20 cellular contexts compared by ENCODE assay signal in genomic region chr4:16155503-16156169, GRCh38.
A peak's percentile ranks its signal among the peaks of the same experiment; 100 is the strongest.
DNase-seq lines count a peak whose midpoint lies in the region; ATAC-seq, FAIRE-seq and TF ChIP-seq lines count a peak whose summit lies in the region.
"Had no signal": no experiment of that assay in that cellular context is flagged by ENCODE, and none has a peak within 500 bp of the region (broad histone marks: within the 10 kb centered on the region; RNA-seq: fewer than 3 reads in every experiment).

No MANE protein-coding gene starts in this region.

- H3K36me3 ChIP-seq in right lobe of liver (no peaks in the 10 kb centered on the region), HepG2 (replicated peaks in 1 of 2; ENCODE audit: control insufficient read depth in 1 of 2, insufficient read depth in 2 of 2, low read length in 2 of 2) (no peaks in the 10 kb centered on the region)

- H2AFZ ChIP-seq in HepG2 (ENCODE audit: low read length) = no peak overlapping the region

- H3K9me3 ChIP-seq in right lobe of liver (no peaks in the 10 kb centered on the region), HepG2 (ENCODE audit: low read length) (no peaks in the 10 kb centered on the region)

- no peaks in the 10 kb centered on the region for H3K79me2 ChIP-seq in HepG2 (ENCODE audit: insufficient read depth, low read length)

- TF ChIP-seq POLR2A in right lobe of liver (IDR thresholded peaks at IDR 0.05) = no peak
- no peak for TF ChIP-seq POLR2A in HepG2 (IDR thresholded peaks at IDR 0.05; ENCODE audit: insufficient read depth in 1 of 2, low read depth in 2 of 2, low read length in 2 of 2)

- no peak for DNase-seq in right lobe of liver
- no peak for DNase-seq in HepG2 (ENCODE audit: low spot score)
- DNase-seq in NCI-H345 treated with DMSO at 0.1 percent for 48 hours (lab: John Stamatoyannopoulos, UW; ENCODE audit: unreplicated experiment) = peak; percentile 14
- DNase-seq in dermis blood vessel endothelial cell = peak; percentile 20
- no peak for DNase-seq in activated CD4-positive, alpha-beta T cell treated with anti-CD3 and anti-CD28 coated beads for 1 hour
- DNase-seq in foreskin melanocyte = no peak
- DNase-seq in GDM1 (lab: John Stamatoyannopoulos, UW) = no peak
- DNase-seq: CD8-positive, alpha-beta T cell; DND-41; HCEC 1CT; IMR-90; Karpas-422; MM.1S; NCI-H1092 treated with DMSO at 0.1 percent for 48 hours; NCI-H187 treated with DMSO at 0.1 percent for 48 hours; NCI-H524 treated with DMSO at 0.1 percent for 48 hours; SHP77 treated with DMSO at 0.1 percent for 48 hours had no signal

- no peak overlapping the region for H3K9ac ChIP-seq in HepG2 (ENCODE audit: insufficient read depth, low read depth, low read length)

- ATAC-seq in right lobe of liver = peak in 3 of 4 donors; percentile 20 to 34 (median 27)
- no peak for ATAC-seq in HepG2
- ATAC-seq: CD8-positive, alpha-beta T cell; GM12878 had no signal

- FAIRE-seq in HepG2 (lab: Jason Lieb, UNC) = no peak
- FAIRE-seq: G401.6, GM12878, RCC 7860 had no signal

- WGBS in right lobe of liver (ENCODE audit: insufficient coverage, low coverage, low lambda C conversion rate, missing lambda C conversion rate) = 68% methylated on average over 8 of the region's 9 CpGs
- 71% methylated on average over 9 of the region's 9 CpGs for WGBS in HepG2 (ENCODE audit: low lambda C conversion rate)

- in situ Hi-C loops in HepG2 (cut with HindIII; ENCODE audit: extremely low pct_ligation_motif_present, low pct_unique_long_range_greater_than_20kb) = loop anchor here (5.0 kb wide), 1 partner anchor 63 kb away; no protein-coding TSS in a partner anchor

- no TSS peak for BruUV-seq in HepG2 (replicated peaks; lab: Mats Ljungman, UMichigan)

- no peak for TF ChIP-seq RAD21 in HepG2 (CRISPR knock-in tag; IDR thresholded peaks at IDR 0.05)

- H3K4me1 ChIP-seq in right lobe of liver = no peaks in the 10 kb centered on the region
- peaks cover 19% of the 10 kb centered on the region for H3K4me1 ChIP-seq in HepG2 (ENCODE audit: insufficient read depth, low read length)

- TF ChIP-seq EP300 in HepG2 (IDR thresholded peaks at IDR 0.05; ENCODE audit: low read depth in 2 of 2, low read length in 2 of 2) (no peak), HepG2 (CRISPR knock-in tag; IDR thresholded peaks at IDR 0.05; ENCODE audit: borderline replicate concordance) (no peak)

- CTCF ChIA-PET in HepG2 (lab: Yijun Ruan, JAX; ENCODE audit: low intra/inter-chr PET ratio, low total read pairs) = no interaction called here

- intact Hi-C loops in right lobe of liver (cut with DNase I) = no loop called here
- intact Hi-C loops in HepG2 (cut with micrococcal nuclease; ENCODE audit: unreplicated experiment) = no loop called here

- H3K27ac ChIP-seq in right lobe of liver (no peak overlapping the region), HepG2 (ENCODE audit: extremely low read length, insufficient read depth, low read length) (no peak overlapping the region)

- no peaks in the 10 kb centered on the region for H4K20me1 ChIP-seq in HepG2 (ENCODE audit: insufficient read depth, low read length)

- H3K27me3 ChIP-seq in right lobe of liver (no peaks in the 10 kb centered on the region), HepG2 (ENCODE audit: control insufficient read depth in 1 of 2, insufficient read depth in 2 of 2, low read length in 2 of 2) (no peaks in the 10 kb centered on the region)

- no peak overlapping the region for H3K4me3 ChIP-seq in right lobe of liver
- H3K4me3 ChIP-seq in HepG2 (replicated peaks in 1 of 3; ENCODE audit: insufficient read depth in 1 of 3, low read depth in 2 of 3, low read length in 3 of 3) = no peak overlapping the region
- H3K4me3 ChIP-seq: GM12878 had no signal

- TF ChIP-seq CTCF in right lobe of liver (IDR thresholded peaks at IDR 0.05) (no peak), HepG2 (CRISPR knock-in tag; IDR thresholded peaks at IDR 0.05) (no peak)

- POLR2A ChIA-PET in HepG2 (lab: Yijun Ruan, JAX) = no interaction called here

- no peak overlapping the region for H3K4me2 ChIP-seq in HepG2 (ENCODE audit: low read depth, low read length)

TF ChIP-seq in HepG2, 621 proteins besides CTCF, POLR2A, EP300 and RAD21:
- TF ChIP-seq ZNF850 (CRISPR knock-in tag; conservative IDR thresholded peaks at IDR 0.05) = no peak
- no peak for TF ChIP-seq ZNF562 (CRISPR knock-in tag; IDR thresholded peaks at IDR 0.05; ENCODE audit: borderline replicate concordance)
- no peak for TF ChIP-seq CENPT (CRISPR knock-in tag; IDR thresholded peaks at IDR 0.05; ENCODE audit: low read depth)
- TF ChIP-seq ZNF431 (CRISPR knock-in tag; IDR thresholded peaks at IDR 0.05; ENCODE audit: borderline replicate concordance, low read depth) = no peak
- no peak for TF ChIP-seq ZNF703 (CRISPR knock-in tag; IDR thresholded peaks at IDR 0.05; ENCODE audit: borderline replicate concordance)
- TF ChIP-seq PAWR (CRISPR knock-in tag; IDR thresholded peaks at IDR 0.05; ENCODE audit: borderline replicate concordance) = no peak
- TF ChIP-seq TGIF2 (CRISPR knock-in tag; IDR thresholded peaks at IDR 0.05) = no peak
- no peak for TF ChIP-seq MAZ (IDR thresholded peaks at IDR 0.05; ENCODE audit: borderline replicate concordance, low read depth, low read length)
- no peak for TF ChIP-seq MAZ (CRISPR knock-in tag; IDR thresholded peaks at IDR 0.05; ENCODE audit: low read depth)
- TF ChIP-seq ZNF589 (CRISPR knock-in tag; conservative IDR thresholded peaks at IDR 0.05) = no peak
- TF ChIP-seq YY1 (IDR thresholded peaks at IDR 0.05; ENCODE audit: insufficient read depth, insufficient replicate concordance, low read depth, low read length) = no peak
- TF ChIP-seq ZNF510 (CRISPR knock-in tag; IDR thresholded peaks at IDR 0.05; ENCODE audit: low read depth) = no peak
- no peak for TF ChIP-seq SMAD3 (CRISPR knock-in tag; IDR thresholded peaks at IDR 0.05)
- no peak for TF ChIP-seq ZNF737 (CRISPR knock-in tag; IDR thresholded peaks at IDR 0.05; ENCODE audit: borderline replicate concordance)
- no peak for TF ChIP-seq TARDBP (CRISPR knock-in tag; IDR thresholded peaks at IDR 0.05)
- TF ChIP-seq GPN1 (CRISPR knock-in tag; IDR thresholded peaks at IDR 0.05; ENCODE audit: borderline replicate concordance) = no peak
TF ChIP-seq in HepG2: peak in this region for 0.

Comparison
In these comparisons a context has a peak if more than half of its experiments do, and no peak if none do; other contexts are left out.
1. DNase-seq: peak in NCI-H345 treated with DMSO at 0.1 percent for 48 hours (single experiment) and dermis blood vessel endothelial cell (single experiment); none in right lobe of liver (0 of 3), HepG2 (single experiment), activated CD4-positive, alpha-beta T cell treated with anti-CD3 and anti-CD28 coated beads for 1 hour (single experiment), foreskin melanocyte (single experiment) and GDM1 (single experiment).